8 cellular contexts compared by ENCODE assay signal in the genomic region with DNA sequence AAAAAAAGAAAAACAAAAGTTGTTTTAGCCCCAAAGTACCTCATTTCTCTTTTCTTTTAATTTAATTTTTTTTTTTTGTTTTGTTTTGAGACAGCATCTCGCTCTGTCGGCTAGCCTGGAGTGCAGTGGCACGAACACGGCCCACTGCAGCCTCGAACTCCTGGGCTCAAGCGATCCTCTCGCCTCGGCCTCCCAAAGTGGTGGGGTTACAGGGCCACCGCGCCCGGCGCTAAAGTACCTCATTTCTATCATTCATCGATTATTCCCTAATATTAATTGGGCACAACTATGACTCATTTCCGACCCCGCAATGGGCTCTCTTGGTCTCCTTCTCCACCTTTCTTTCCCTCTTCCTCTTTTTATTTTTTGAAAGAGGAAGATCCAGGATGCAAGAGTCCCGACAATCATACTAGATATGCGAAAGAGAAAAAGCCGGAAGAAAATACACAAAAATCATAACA. TPM values are rescaled to one million over a fixed set of nuclear protein-coding genes. Genes with fewer than 3 reads are reported as not detected.
DNase-seq lines count a peak whose midpoint lies in the region; ATAC-seq and TF ChIP-seq lines count a peak whose summit lies in the region.

No MANE protein-coding gene starts in this region.

- peak overlapping the region; percentile 16 for H3K27ac Mint-ChIP-seq in endothelial cell (ENCODE audit: unreplicated experiment)

- no peak for TF ChIP-seq POLR2A in Peyer's patch (IDR thresholded peaks at IDR 0.05)

- no peaks in the 10 kb centered on the region for H3K9me3 ChIP-seq in Peyer's patch

- H3K9me3 Mint-ChIP-seq in endothelial cell (ENCODE audit: unreplicated experiment), result no peaks in the 10 kb centered on the region

- H3K9ac ChIP-seq in rectal smooth muscle tissue (ENCODE audit: low read length), result peak overlapping the region; percentile 45

- peaks cover 16% of the 10 kb centered on the region for H3K4me1 Mint-ChIP-seq in endothelial cell (ENCODE audit: unreplicated experiment)

- H3K27me3 Mint-ChIP-seq in endothelial cell (ENCODE audit: unreplicated experiment), result peaks cover 10% of the 10 kb centered on the region

- H3K4me3 ChIP-seq in Peyer's patch (peak overlapping the region; percentile 47 to 68 (median 58)), rectal smooth muscle tissue (ENCODE audit: low read length) (peak overlapping the region; percentile 79)

- H3K36me3 ChIP-seq in Peyer's patch (peaks cover 0 to 5% (median 0%) of the 10 kb centered on the region in 3 donors), rectal smooth muscle tissue (ENCODE audit: control insufficient read depth, insufficient read depth, low read length) (peaks cover 2% of the 10 kb centered on the region)

- DNase-seq in Peyer's patch (peak in 1 of 3 donors; percentile 50), endothelial cell (ENCODE audit: low spot score) (no peak), NCI-H226 (no peak), GM10266 (ENCODE audit: extremely low spot score) (no peak), RPMI8226 (no peak), DMS 273 treated with DMSO at 0.1 percent for 48 hours (lab: John Stamatoyannopoulos, UW) (no peak)

- ATAC-seq in GM19328 (IDR thresholded peaks at IDR 0.05; ENCODE audit: unreplicated experiment), result peak; percentile 11

- no peak for TF ChIP-seq CTCF in Peyer's patch (IDR thresholded peaks at IDR 0.05)
- no peak for TF ChIP-seq CTCF in endothelial cell (IDR thresholded peaks at IDR 0.05; ENCODE audit: unreplicated experiment)
- no peak for TF ChIP-seq CTCF in GM10266 (IDR thresholded peaks at IDR 0.05; ENCODE audit: control insufficient read depth, insufficient read depth, low read depth, missing control alignments)

- peak overlapping the region; percentile 83 to 88 (median 85) for H3K27ac ChIP-seq in Peyer's patch
- peak overlapping the region; percentile 86 for H3K27ac ChIP-seq in rectal smooth muscle tissue (ENCODE audit: low read depth, low read length)

- H3K4me3 Mint-ChIP-seq in endothelial cell (ENCODE audit: unreplicated experiment), result peak overlapping the region; percentile 93

- peaks cover 0 to 34% (median 16%) of the 10 kb centered on the region in 4 donors for H3K4me1 ChIP-seq in Peyer's patch
- peaks cover 13% of the 10 kb centered on the region for H3K4me1 ChIP-seq in rectal smooth muscle tissue (ENCODE audit: control insufficient read depth, insufficient read depth, low read length)

- H3K27me3 ChIP-seq in Peyer's patch (no peaks in the 10 kb centered on the region), rectal smooth muscle tissue (ENCODE audit: control insufficient read depth, insufficient read depth, low read length) (no peaks in the 10 kb centered on the region)

- peaks cover 17% of the 10 kb centered on the region for H3K36me3 Mint-ChIP-seq in endothelial cell (ENCODE audit: low read depth, unreplicated experiment)

RNA-seq across cellular contexts. Expression of gene AIP, which starts 0.5 kb away (rescaled TPM):
- total RNA-seq in Peyer's patch, result 10 to 100 TPM; 39.9 to 75.9 (median 58.4) TPM
- 32.9 TPM for total RNA-seq in endothelial cell (ENCODE audit: unreplicated experiment)

RNA-seq across cellular contexts. Expression of gene TMEM134, which starts 13.3 kb away (rescaled TPM):
- total RNA-seq in Peyer's patch (100 to 1,000 TPM in 1 of 4 donors, 10 to 100 TPM in 3; 80.0 to 126 (median 86.1) TPM), endothelial cell (ENCODE audit: unreplicated experiment) (47.4 TPM)

RNA-seq across cellular contexts. Expression of gene PITPNM1, which starts 22.9 kb away (rescaled TPM):
- 100 to 1,000 TPM in 3 of 4 donors, 10 to 100 TPM in 1; 94.4 to 126 (median 109) TPM for total RNA-seq in Peyer's patch
- 11.5 TPM for total RNA-seq in endothelial cell (ENCODE audit: unreplicated experiment)

RNA-seq across cellular contexts. Expression of gene CDK2AP2, which starts 25.7 kb away (rescaled TPM):
- total RNA-seq in Peyer's patch (10 to 100 TPM; 60.4 to 97.7 (median 77.2) TPM), endothelial cell (ENCODE audit: unreplicated experiment) (27.8 TPM)

RNA-seq across cellular contexts. Expression of gene CABP4, which starts 27.2 kb away (rescaled TPM):
- total RNA-seq in Peyer's patch (1 to 10 TPM in 1 of 4 donors, under 1 TPM in 2, not detected in 1; 0.85 to 3.3 (median 0.94) TPM), endothelial cell (ENCODE audit: unreplicated experiment) (not detected)
